ENCODE assay signal across 9 cellular contexts in the genomic region with DNA sequence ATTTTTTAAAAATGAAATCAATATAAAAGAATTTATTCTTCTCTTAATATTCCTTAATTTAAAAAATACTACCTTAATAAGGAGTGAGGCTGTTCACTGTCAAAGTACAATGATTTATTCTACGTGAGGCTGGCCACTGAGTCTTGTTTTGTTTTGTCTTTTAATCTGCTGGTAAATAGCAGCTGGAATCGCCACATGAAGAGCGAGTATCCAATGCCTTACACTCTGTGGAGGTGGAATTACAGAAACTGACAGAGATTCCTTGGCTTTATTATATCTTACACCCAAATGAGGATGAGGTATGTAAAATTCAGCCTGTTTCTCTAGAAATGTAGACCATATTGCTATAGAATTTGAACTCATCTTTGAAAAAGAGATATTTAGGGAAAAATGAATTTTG.
"Had no signal": no experiment of that assay in that cellular context is flagged by ENCODE, and none has a peak within 500 bp of the region (broad histone marks: within the 10 kb centered on the region; RNA-seq: fewer than 3 reads in every experiment).

No MANE protein-coding gene starts in this region.

- H3K27ac Mint-ChIP-seq: GM23338, H9, IgD-negative memory B cell had no signal

- H3K4me3 Mint-ChIP-seq: GM23338, H9, IgD-negative memory B cell had no signal

- H3K4me1 Mint-ChIP-seq: IgD-negative memory B cell had no signal

- H3K4me3 ChIP-seq: GM23338 had no signal

- DNase-seq: H9, HCEC 1CT, KG1 had no signal

- H3K36me3 Mint-ChIP-seq: IgD-negative memory B cell had no signal

- H2AFZ ChIP-seq: GM23338 had no signal

- H3K27ac ChIP-seq: HL-60 had no signal

- FAIRE-seq: H1, H54, HepG2 had no signal

- ATAC-seq: GM23338, HepG2 had no signal

- H3K9me3 Mint-ChIP-seq: GM23338, H9, IgD-negative memory B cell had no signal

- H3K4me2 ChIP-seq: GM23338 had no signal

- H3K27me3 Mint-ChIP-seq: IgD-negative memory B cell had no signal
